ENCODE assay signal across 17 cellular contexts in genomic region chr22:49009359-49010063, GRCh38.
DNase-seq lines count a peak whose midpoint lies in the region; ATAC-seq, FAIRE-seq and TF ChIP-seq lines count a peak whose summit lies in the region.
"Had no signal": no experiment of that assay in that cellular context is flagged by ENCODE, and none has a peak within 500 bp of the region (broad histone marks: within the 10 kb centered on the region; RNA-seq: fewer than 3 reads in every experiment).

No MANE protein-coding gene starts in this region.

- H3K4me3 ChIP-seq in kidney (ENCODE audit: low read length in 2 of 2) (no peak overlapping the region), aorta (ENCODE audit: low read length in 2 of 2) (no peak overlapping the region)
- H3K4me3 ChIP-seq: HAP-1, PC-9 had no signal

- peak; percentile 6 for DNase-seq in activated CD8-positive, alpha-beta memory T cell treated with anti-CD3 and anti-CD28 coated beads, Interleukin-2, amount 50 U/mL, for 48 hours
- DNase-seq in activated CD8-positive, alpha-beta memory T cell treated with anti-CD3 and anti-CD28 coated beads, Interleukin-2, amount 50 U/mL, for 4 hours: no peak
- DNase-seq in kidney (peak; percentile 29), posterior vena cava (ENCODE audit: low spot score) (peak; percentile 66), aorta (peak; percentile 39 to 63), CD1c-positive myeloid dendritic cell (ENCODE audit: extremely low spot score) (no peak), NCI-H2081 treated with DMSO at 0.1 percent for 48 hours (lab: John Stamatoyannopoulos, UW) (no peak), NCI-H1417 (lab: John Stamatoyannopoulos, UW) (no peak)
- DNase-seq: C1 segment of cervical spinal cord, EL, KG1, NCI-H1092, NCI-H1694, NCI-H446, PC-9 had no signal

- no peaks in the 10 kb centered on the region for H3K36me3 ChIP-seq in kidney (ENCODE audit: control insufficient read depth in 1 of 2, insufficient read depth in 2 of 2, low read length in 2 of 2)
- no peaks in the 10 kb centered on the region for H3K36me3 ChIP-seq in aorta (ENCODE audit: control insufficient read depth in 1 of 2, insufficient read depth in 2 of 2, low read length in 1 of 2)
- H3K36me3 ChIP-seq: HAP-1 had no signal

- no peak for FAIRE-seq in kidney (lab: Jason Lieb, UNC)
- FAIRE-seq: A204.1 had no signal

- TF ChIP-seq CTCF in kidney (IDR thresholded peaks at IDR 0.05; ENCODE audit: borderline replicate concordance, extremely low read depth, insufficient read depth): no peak

- H3K4me1 ChIP-seq in kidney (ENCODE audit: control insufficient read depth in 1 of 2, insufficient read depth in 1 of 2, low read depth in 1 of 2, low read length in 2 of 2) (no peaks in the 10 kb centered on the region), aorta (ENCODE audit: control insufficient read depth in 1 of 2, insufficient read depth in 2 of 2, low read length in 2 of 2) (no peaks in the 10 kb centered on the region)
- H3K4me1 ChIP-seq: HAP-1 had no signal

- WGBS in aorta, 2 donors: 30% methylated on average over 12 of the region's 12 CpGs

- H3K9ac ChIP-seq in kidney (ENCODE audit: low read length in 2 of 2): no peak overlapping the region

- ATAC-seq in aorta (ENCODE audit: low FRiP score): no peak

- H3K9me3 ChIP-seq in kidney (ENCODE audit: control insufficient read depth in 1 of 2, low read length in 2 of 2) (no peaks in the 10 kb centered on the region), aorta (ENCODE audit: control insufficient read depth, low read length) (no peaks in the 10 kb centered on the region)
- H3K9me3 ChIP-seq: HAP-1 had no signal

- intact Hi-C loops in kidney (cut with DNase I): no loop called here
- intact Hi-C loops in posterior vena cava (cut with DNase I): no loop called here
- intact Hi-C loops in aorta (cut with DNase I): loop anchor here in 1 of 2 donors (5.0 kb wide), 1 partner anchor 432 kb away; no protein-coding TSS in a partner anchor

- H3K27ac ChIP-seq in kidney (ENCODE audit: low read depth in 2 of 2, low read length in 2 of 2) (no peak overlapping the region), aorta (ENCODE audit: low read depth in 1 of 2, low read length in 2 of 2) (peak overlapping the region; percentile 25 to 38)
- H3K27ac ChIP-seq: PC-9 had no signal

- H3K27me3 ChIP-seq in aorta (ENCODE audit: control insufficient read depth in 1 of 2, insufficient read depth in 2 of 2, low read length in 1 of 2): no peaks in the 10 kb centered on the region

Comparison
In these comparisons a context has a peak if more than half of its experiments do, and no peak if none do; other contexts are left out.
1. DNase-seq: peak in activated CD8-positive, alpha-beta memory T cell treated with anti-CD3 and anti-CD28 coated beads, Interleukin-2, amount 50 U/mL, for 48 hours (single experiment), kidney (single experiment), posterior vena cava (single experiment) and aorta (2 of 2); none in activated CD8-positive, alpha-beta memory T cell treated with anti-CD3 and anti-CD28 coated beads, Interleukin-2, amount 50 U/mL, for 4 hours (single experiment), CD1c-positive myeloid dendritic cell (single experiment), NCI-H2081 treated with DMSO at 0.1 percent for 48 hours (single experiment) and NCI-H1417 (0 of 3).
2. H3K27ac ChIP-seq: peak in aorta (2 of 2); none in kidney (0 of 2).